Comparison of ENCODE assay signal across 1 cellular context in genomic region chr17:76373481-76373825, GRCh38.
A peak's percentile ranks its signal among the peaks of the same experiment; 100 is the strongest.
TF ChIP-seq lines count a peak whose summit lies in the region.

No MANE protein-coding gene starts in this region.

TF ChIP-seq in K562, 482 proteins besides CTCF, POLR2A, EP300 and RAD21:
- TF ChIP-seq KAT8 (IDR thresholded peaks at IDR 0.05; ENCODE audit: low read depth) (no peak), ZBTB1 (CRISPR knock-in tag; IDR thresholded peaks at IDR 0.05; ENCODE audit: borderline replicate concordance, low read depth) (no peak), ZBTB33 (CRISPR knock-in tag; IDR thresholded peaks at IDR 0.05) (peak; percentile 84), VEZF1 (CRISPR knock-in tag; IDR thresholded peaks at IDR 0.05) (no peak), SMAD2 (IDR thresholded peaks at IDR 0.05; ENCODE audit: low read depth, low read length) (no peak), ZNF384 (IDR thresholded peaks at IDR 0.05; ENCODE audit: low read depth, low read length) (peak; percentile 51; the same call in 1 of the 2 replicates)
